In genomic region chr4:163137581-163137980, GRCh38 we compare ENCODE assay signal across 29 cellular contexts.
"Had no signal": no experiment of that assay in that cellular context is flagged by ENCODE, and none has a peak within 500 bp of the region (broad histone marks: within the 10 kb centered on the region; RNA-seq: fewer than 3 reads in every experiment).

No MANE protein-coding gene starts in this region.

- H3K9me3 Mint-ChIP-seq: activated CD4-positive, alpha-beta memory T cell treated with anti-CD3 and anti-CD28 coated beads, Interleukin-2, amount 10 ng/mL, durations not matched to agents 7 days and 5 days; activated naive CD8-positive, alpha-beta T cell treated with anti-CD3 and anti-CD28 coated beads for 36 hours; T-cell had no signal

- H3K4me1 ChIP-seq: SJCRH30 had no signal

- H3K4me2 ChIP-seq: KMS-11 had no signal

- H3K4me3 ChIP-seq: SJCRH30, SK-N-MC had no signal

- H3K27ac ChIP-seq: brain microvascular endothelial cell, KMS-11, SJCRH30, SK-N-MC, WERI-Rb-1 had no signal

- H3K4me1 Mint-ChIP-seq: activated CD4-positive, alpha-beta memory T cell treated with anti-CD3 and anti-CD28 coated beads, Interleukin-2, amount 10 ng/mL, durations not matched to agents 7 days and 5 days; activated CD8-positive, alpha-beta memory T cell treated with anti-CD3 and anti-CD28 coated beads, Interleukin-2, amount 10 ng/mL, durations not matched to agents 7 days and 5 days; activated naive CD8-positive, alpha-beta T cell treated with anti-CD3 and anti-CD28 coated beads for 36 hours; T-cell had no signal

- H3K27ac Mint-ChIP-seq: activated CD4-positive, alpha-beta memory T cell treated with anti-CD3 and anti-CD28 coated beads, Interleukin-2, amount 10 ng/mL, durations not matched to agents 7 days and 5 days; activated CD8-positive, alpha-beta memory T cell treated with anti-CD3 and anti-CD28 coated beads, Interleukin-2, amount 10 ng/mL, durations not matched to agents 7 days and 5 days; activated naive CD8-positive, alpha-beta T cell treated with anti-CD3 and anti-CD28 coated beads for 36 hours; T-cell had no signal

- H3K36me3 ChIP-seq: brain microvascular endothelial cell had no signal

- H3K4me3 Mint-ChIP-seq: activated CD4-positive, alpha-beta memory T cell treated with anti-CD3 and anti-CD28 coated beads, Interleukin-2, amount 10 ng/mL, durations not matched to agents 7 days and 5 days; activated CD8-positive, alpha-beta memory T cell treated with anti-CD3 and anti-CD28 coated beads, Interleukin-2, amount 10 ng/mL, durations not matched to agents 7 days and 5 days; activated naive CD8-positive, alpha-beta T cell treated with anti-CD3 and anti-CD28 coated beads for 36 hours; T-cell had no signal

- H3K27me3 ChIP-seq: brain microvascular endothelial cell, SJCRH30 had no signal

- H3K27me3 Mint-ChIP-seq: activated CD4-positive, alpha-beta memory T cell treated with anti-CD3 and anti-CD28 coated beads, Interleukin-2, amount 10 ng/mL, durations not matched to agents 7 days and 5 days; activated CD8-positive, alpha-beta memory T cell treated with anti-CD3 and anti-CD28 coated beads, Interleukin-2, amount 10 ng/mL, durations not matched to agents 7 days and 5 days; activated naive CD8-positive, alpha-beta T cell treated with anti-CD3 and anti-CD28 coated beads for 36 hours; T-cell had no signal

- ATAC-seq: activated CD8-positive, alpha-beta memory T cell treated with anti-CD3 and anti-CD28 coated beads, Interleukin-2, amount 10 ng/mL, durations not matched to agents 7 days and 5 days; Panc1; T-cell had no signal

- DNase-seq: activated CD4-positive, alpha-beta memory T cell treated with anti-CD3 and anti-CD28 coated beads, Interleukin-2, amount 10 ng/mL, durations not matched to agents 7 days and 5 days; activated CD4-positive, alpha-beta T cell treated with anti-CD3 and anti-CD28 coated beads for 1 hour; activated CD4-positive, alpha-beta T cell treated with anti-CD3 and anti-CD28 coated beads for 48 hours; activated CD4-positive, CD25-positive, alpha-beta regulatory T cell; activated CD8-positive, alpha-beta memory T cell treated with anti-CD3 and anti-CD28 coated beads for 24 hours; activated CD8-positive, alpha-beta memory T cell treated with anti-CD3 and anti-CD28 coated beads, Interleukin-2, amount 10 ng/mL, durations not matched to agents 7 days and 5 days; activated CD8-positive, alpha-beta memory T cell treated with anti-CD3 and anti-CD28 coated beads, Interleukin-2, amount 50 U/mL, for 48 hours; activated effector memory CD4-positive, alpha-beta T cell treated with Interleukin-2 at 50 U/mL for 16 hours; activated naive CD4-positive, alpha-beta T cell treated with anti-CD3 and anti-CD28 coated beads, Interleukin-2, amount 50 U/mL, for 16 hours; activated naive CD8-positive, alpha-beta T cell treated with anti-CD3 and anti-CD28 coated beads for 36 hours; activated T-cell treated with anti-CD3 and anti-CD28 coated beads, Interleukin-2, amount 50 U/mL, for 48 hours; brain microvascular endothelial cell; central memory CD4-positive, alpha-beta T cell; NCI-H1105 treated with DMSO at 0.1 percent for 48 hours; NCI-H1436; NCI-H1694; NCI-H1930; NCI-H2081 treated with DMSO at 0.1 percent for 48 hours; NCI-H226; NCI-H446 treated with DMSO at 0.1 percent for 48 hours; NCI-H524 treated with DMSO at 0.1 percent for 48 hours; SHP77; SJCRH30; T-cell; T1000; WERI-Rb-1 had no signal
